Comparison of ENCODE assay signal across 12 cellular contexts in the genomic region with DNA sequence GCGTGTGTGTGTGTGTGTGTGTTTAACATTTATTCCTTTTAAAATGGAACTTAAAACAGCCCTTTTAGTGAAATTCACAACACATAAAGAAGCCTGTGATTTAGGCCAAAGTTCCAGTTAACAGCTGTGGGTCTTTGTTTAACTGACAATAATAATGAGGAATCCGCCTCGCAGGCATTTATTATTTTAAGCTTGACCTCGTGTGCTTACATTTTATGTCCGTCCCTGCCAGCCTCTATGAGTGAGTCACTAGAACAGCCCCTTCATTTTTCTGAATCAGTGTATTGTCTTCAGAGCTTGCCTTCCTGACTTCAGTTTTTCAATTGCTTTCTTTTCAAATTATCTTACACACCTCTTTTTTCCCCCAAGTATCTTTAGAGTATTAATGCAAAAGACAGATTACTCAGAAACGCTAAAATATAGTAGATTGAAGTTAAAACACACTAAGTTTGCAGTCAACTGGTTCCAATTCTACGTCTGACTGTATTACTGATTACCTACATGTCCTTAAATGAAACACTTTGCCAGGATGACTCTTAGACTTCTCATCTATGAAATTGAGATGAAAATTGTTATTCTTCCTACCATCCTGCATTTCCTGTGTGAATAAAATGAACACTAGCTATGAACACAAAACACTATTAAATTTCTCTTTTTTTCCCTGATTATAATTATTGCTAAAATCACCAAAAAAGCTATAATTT.
DNase-seq lines count a peak whose midpoint lies in the region; ATAC-seq, FAIRE-seq and TF ChIP-seq lines count a peak whose summit lies in the region.
"Had no signal": no experiment of that assay in that cellular context is flagged by ENCODE, and none has a peak within 500 bp of the region (broad histone marks: within the 10 kb centered on the region; RNA-seq: fewer than 3 reads in every experiment).

No MANE protein-coding gene starts in this region.

- H3K36me3 ChIP-seq in left ventricle myocardium inferior (no peaks in the 10 kb centered on the region), bronchial epithelial cell (ENCODE audit: control insufficient read depth, insufficient read depth, low read length) (no peaks in the 10 kb centered on the region)
- H3K36me3 ChIP-seq: thoracic aorta had no signal

- no peaks in the 10 kb centered on the region for H3K4me1 ChIP-seq in left ventricle myocardium inferior

- H3K9me3 ChIP-seq in left ventricle myocardium inferior (replicated peaks): peaks cover 13% of the 10 kb centered on the region
- H3K9me3 ChIP-seq: thoracic aorta had no signal

- intact Hi-C loops in left cardiac atrium (cut with DNase I): no loop called here
- intact Hi-C loops in left ventricle myocardium inferior (cut with micrococcal nuclease): loop anchor here (10.0 kb wide), 1 partner anchor 724 kb away; no protein-coding TSS in a partner anchor

- TF ChIP-seq CTCF in left ventricle myocardium inferior (IDR thresholded peaks at IDR 0.05; ENCODE audit: borderline replicate concordance): no peak
- TF ChIP-seq CTCF in bronchial epithelial cell (IDR thresholded peaks at IDR 0.05; ENCODE audit: insufficient read depth, low read length, severe bottlenecking): no peak

- no peak overlapping the region for H3K27ac ChIP-seq in left ventricle myocardium inferior (replicated peaks)
- H3K27ac ChIP-seq: HL-60, thoracic aorta had no signal

- DNase-seq in left cardiac atrium: peak; percentile 24
- no peak for DNase-seq in left ventricle myocardium inferior
- DNase-seq in bronchial epithelial cell (ENCODE audit: low read depth): peak; percentile 80
- DNase-seq in kidney glomerular epithelial cell (lab: John Stamatoyannopoulos, UW): peak; percentile 79
- DNase-seq in NCI-H82 (lab: John Stamatoyannopoulos, UW): no peak
- no peak for DNase-seq in activated CD4-positive, alpha-beta T cell treated with anti-CD3 and anti-CD28 coated beads, Interleukin-2, amount 50 U/mL, for 48 hours
- DNase-seq in T-helper 1 cell: no peak
- DNase-seq: aorta, NCI-H1694 treated with DMSO at 0.1 percent for 48 hours had no signal

- no peak for FAIRE-seq in bronchial epithelial cell (lab: Jason Lieb, UNC)

- H3K27me3 ChIP-seq in left ventricle myocardium inferior (ENCODE audit: low read depth) (no peaks in the 10 kb centered on the region), bronchial epithelial cell (ENCODE audit: control insufficient read depth, insufficient read depth, low read length) (no peaks in the 10 kb centered on the region)

- ATAC-seq in left cardiac atrium (peak in 1 of 2 donors; percentile 80), GM18511 (IDR thresholded peaks at IDR 0.05; ENCODE audit: unreplicated experiment) (no peak)

- H3K4me3 ChIP-seq in left ventricle myocardium inferior: no peak overlapping the region
- H3K4me3 ChIP-seq in bronchial epithelial cell (ENCODE audit: low read depth, low read length): no peak overlapping the region
- H3K4me3 ChIP-seq: thoracic aorta had no signal

Comparison
In these comparisons a context has a peak if more than half of its experiments do, and no peak if none do; other contexts are left out.
1. DNase-seq: peak in left cardiac atrium (single experiment), bronchial epithelial cell (single experiment) and kidney glomerular epithelial cell (single experiment); none in left ventricle myocardium inferior (single experiment), NCI-H82 (single experiment), activated CD4-positive, alpha-beta T cell treated with anti-CD3 and anti-CD28 coated beads, Interleukin-2, amount 50 U/mL, for 48 hours (0 of 2) and T-helper 1 cell (0 of 5).